In genomic region chr12:47885566-47885965, GRCh38 we compare ENCODE assay signal across 21 cellular contexts. TPM values are rescaled to one million over a fixed set of nuclear protein-coding genes. Genes with fewer than 3 reads are reported as not detected.
A peak's percentile ranks its signal among the peaks of the same experiment; 100 is the strongest.
DNase-seq lines count a peak whose midpoint lies in the region; ATAC-seq lines count a peak whose summit lies in the region.
"Had no signal": no experiment of that assay in that cellular context is flagged by ENCODE, and none has a peak within 500 bp of the region (broad histone marks: within the 10 kb centered on the region; RNA-seq: fewer than 3 reads in every experiment).

No MANE protein-coding gene starts in this region.

- POLR2A ChIA-PET in activated CD4-positive, alpha-beta memory T cell treated with anti-CD3 and anti-CD28 coated beads, Interleukin-2, amount 10 ng/mL, durations not matched to agents 7 days and 5 days (lab: Charles Lee) = interaction anchor here (0.8 to 12.6 kb wide), 10 partner anchors 8 to 669 kb away, joined by 3 to 205 read pairs (median 6); partner anchors contain the start of genes HDAC7 and VDR

- no peak for ATAC-seq in GM18520 (IDR thresholded peaks at IDR 0.05; ENCODE audit: unreplicated experiment)
- ATAC-seq: GM23338, sciatic nerve had no signal

- H3K4me3 ChIP-seq in BLaER1 = no peak overlapping the region
- H3K4me3 ChIP-seq: dorsolateral prefrontal cortex, GM23338, stomach had no signal

- no peak overlapping the region for H3K27ac ChIP-seq in BLaER1
- H3K27ac ChIP-seq: dorsolateral prefrontal cortex, epithelial cell of prostate, KMS-11, stomach had no signal

- H3K27ac Mint-ChIP-seq in T-helper 2 cell treated with Interferon-gamma antibody and Interleukin-4, amounts not matched to agents 5 μg/mL and 100 μg/mL, for 36 hours = peak overlapping the region; percentile 98
- peak overlapping the region; percentile 98 for H3K27ac Mint-ChIP-seq in activated CD4-positive, alpha-beta memory T cell treated with anti-CD3 and anti-CD28 coated beads, Interleukin-2, amount 10 ng/mL, durations not matched to agents 7 days and 5 days
- peak overlapping the region; percentile 65 for H3K27ac Mint-ChIP-seq in dendritic cell treated with granulocyte-macrophage colony-stimulating factor and Interleukin-4, amounts not matched to agents 40 ng/mL and 50 ng/mL, for 4 days
- H3K27ac Mint-ChIP-seq: GM23338 had no signal

- H3K9me3 Mint-ChIP-seq in T-helper 2 cell treated with Interferon-gamma antibody and Interleukin-4, amounts not matched to agents 5 μg/mL and 100 μg/mL, for 36 hours = no peaks in the 10 kb centered on the region
- no peaks in the 10 kb centered on the region for H3K9me3 Mint-ChIP-seq in activated CD4-positive, alpha-beta memory T cell treated with anti-CD3 and anti-CD28 coated beads, Interleukin-2, amount 10 ng/mL, durations not matched to agents 7 days and 5 days
- H3K9me3 Mint-ChIP-seq in dendritic cell treated with granulocyte-macrophage colony-stimulating factor and Interleukin-4, amounts not matched to agents 40 ng/mL and 50 ng/mL, for 4 days = no peaks in the 10 kb centered on the region
- H3K9me3 Mint-ChIP-seq: GM23338 had no signal

- peaks cover 64% of the 10 kb centered on the region for H3K4me1 ChIP-seq in BLaER1

- intact Hi-C loops in dendritic cell treated with granulocyte-macrophage colony-stimulating factor and Interleukin-4, amounts not matched to agents 40 ng/mL and 50 ng/mL, for 4 days (cut with micrococcal nuclease) = no loop called here

- H3K36me3 Mint-ChIP-seq in T-helper 2 cell treated with Interferon-gamma antibody and Interleukin-4, amounts not matched to agents 5 μg/mL and 100 μg/mL, for 36 hours (ENCODE audit: low read depth) = peaks cover 33% of the 10 kb centered on the region
- H3K36me3 Mint-ChIP-seq in activated CD4-positive, alpha-beta memory T cell treated with anti-CD3 and anti-CD28 coated beads, Interleukin-2, amount 10 ng/mL, durations not matched to agents 7 days and 5 days (ENCODE audit: low read depth) = peaks cover 65% of the 10 kb centered on the region
- H3K36me3 Mint-ChIP-seq in dendritic cell treated with granulocyte-macrophage colony-stimulating factor and Interleukin-4, amounts not matched to agents 40 ng/mL and 50 ng/mL, for 4 days (ENCODE audit: low read depth) = peaks cover 94% of the 10 kb centered on the region

- no peaks in the 10 kb centered on the region for H3K27me3 Mint-ChIP-seq in T-helper 2 cell treated with Interferon-gamma antibody and Interleukin-4, amounts not matched to agents 5 μg/mL and 100 μg/mL, for 36 hours (ENCODE audit: low read depth)
- no peaks in the 10 kb centered on the region for H3K27me3 Mint-ChIP-seq in activated CD4-positive, alpha-beta memory T cell treated with anti-CD3 and anti-CD28 coated beads, Interleukin-2, amount 10 ng/mL, durations not matched to agents 7 days and 5 days
- H3K27me3 Mint-ChIP-seq in dendritic cell treated with granulocyte-macrophage colony-stimulating factor and Interleukin-4, amounts not matched to agents 40 ng/mL and 50 ng/mL, for 4 days = no peaks in the 10 kb centered on the region

- H3K4me3 Mint-ChIP-seq in T-helper 2 cell treated with Interferon-gamma antibody and Interleukin-4, amounts not matched to agents 5 μg/mL and 100 μg/mL, for 36 hours = peak overlapping the region; percentile 69
- H3K4me3 Mint-ChIP-seq in activated CD4-positive, alpha-beta memory T cell treated with anti-CD3 and anti-CD28 coated beads, Interleukin-2, amount 10 ng/mL, durations not matched to agents 7 days and 5 days = peak overlapping the region; percentile 13
- H3K4me3 Mint-ChIP-seq in dendritic cell treated with granulocyte-macrophage colony-stimulating factor and Interleukin-4, amounts not matched to agents 40 ng/mL and 50 ng/mL, for 4 days = no peak overlapping the region
- H3K4me3 Mint-ChIP-seq: GM23338 had no signal

- H3K9ac ChIP-seq in BLaER1 = no peak overlapping the region
- H3K9ac ChIP-seq: KMS-11, SK-N-SH had no signal

- CTCF ChIA-PET in activated CD4-positive, alpha-beta memory T cell treated with anti-CD3 and anti-CD28 coated beads, Interleukin-2, amount 10 ng/mL, durations not matched to agents 7 days and 5 days (lab: Charles Lee) = interaction anchor here (0.8 to 5.7 kb wide), 18 partner anchors 8 to 272 kb away, joined by 3 to 28 read pairs (median 5); partner anchors contain the start of genes ASB8, TMEM106C and VDR

- H3K36me3 ChIP-seq in BLaER1 = no peaks in the 10 kb centered on the region
- H3K36me3 ChIP-seq: stomach had no signal

- H3K4me1 Mint-ChIP-seq in T-helper 2 cell treated with Interferon-gamma antibody and Interleukin-4, amounts not matched to agents 5 μg/mL and 100 μg/mL, for 36 hours (ENCODE audit: low read depth) = peaks cover 83% of the 10 kb centered on the region
- peaks cover 92% of the 10 kb centered on the region for H3K4me1 Mint-ChIP-seq in activated CD4-positive, alpha-beta memory T cell treated with anti-CD3 and anti-CD28 coated beads, Interleukin-2, amount 10 ng/mL, durations not matched to agents 7 days and 5 days
- peaks cover 91% of the 10 kb centered on the region for H3K4me1 Mint-ChIP-seq in dendritic cell treated with granulocyte-macrophage colony-stimulating factor and Interleukin-4, amounts not matched to agents 40 ng/mL and 50 ng/mL, for 4 days (ENCODE audit: low read depth)

- H3K9me3 ChIP-seq in BLaER1 = no peaks in the 10 kb centered on the region
- H3K9me3 ChIP-seq: SK-N-SH, stomach had no signal

- peak overlapping the region; percentile 91 for H3K4me2 ChIP-seq in BLaER1
- H3K4me2 ChIP-seq: GM23338, KMS-11, SK-N-SH had no signal

- no peaks in the 10 kb centered on the region for H4K20me1 ChIP-seq in BLaER1

- H3K27me3 ChIP-seq in BLaER1 = no peaks in the 10 kb centered on the region
- H3K27me3 ChIP-seq: stomach had no signal

- no peak for DNase-seq in T-helper 2 cell treated with Interferon-gamma antibody and Interleukin-4, amounts not matched to agents 5 μg/mL and 100 μg/mL, for 36 hours (ENCODE audit: low spot score)
- no peak for DNase-seq in T-helper 2 cell
- no peak for DNase-seq in activated CD4-positive, alpha-beta memory T cell treated with anti-CD3 and anti-CD28 coated beads, Interleukin-2, amount 10 ng/mL, durations not matched to agents 7 days and 5 days
- no peak for DNase-seq in stimulated activated naive CD4-positive, alpha-beta T cell treated with Interleukin-2 at 50 U/mL for 16 hours (lab: John Stamatoyannopoulos, UW)
- no peak for DNase-seq in COLO668 (lab: John Stamatoyannopoulos, UW; ENCODE audit: unreplicated experiment)
- DNase-seq: 8988T, Calu3, dorsolateral prefrontal cortex, EL, NCI-H1930, SK-N-SH, stomach, trophoblast cell had no signal

RNA-seq across cellular contexts. Expression of gene VDR, which starts 19.2 kb away (rescaled TPM):
- total RNA-seq in activated CD4-positive, alpha-beta memory T cell treated with anti-CD3 and anti-CD28 coated beads, Interleukin-2, amount 10 ng/mL, durations not matched to agents 7 days and 5 days = 10 to 100 TPM; 62.9 to 65.5 TPM
- total RNA-seq: frontal cortex had no signal
